Comparison of ENCODE assay signal across 8 cellular contexts in genomic region chr1:159098596-159098995, GRCh38. TPM values are rescaled to one million over a fixed set of nuclear protein-coding genes. Genes with fewer than 3 reads are reported as not detected.
"Had no signal": no experiment of that assay in that cellular context is flagged by ENCODE, and none has a peak within 500 bp of the region (broad histone marks: within the 10 kb centered on the region; RNA-seq: fewer than 3 reads in every experiment).

No MANE protein-coding gene starts in this region.

- H3K4me3 Mint-ChIP-seq: HFFc6, IgD-negative memory B cell had no signal

- H3K9me3 Mint-ChIP-seq: HFFc6, IgD-negative memory B cell had no signal

- H3K4me1 Mint-ChIP-seq: IgD-negative memory B cell had no signal

- ATAC-seq: HCT116, HepG2 had no signal

- H3K27ac Mint-ChIP-seq: HFFc6, IgD-negative memory B cell had no signal

- DNase-seq: GM23248, GOT3, H7, HFFc6, KBM-7 had no signal

RNA-seq across cellular contexts. Expression of gene AIM2, which starts 22.0 kb away (rescaled TPM):
- total RNA-seq: HepG2 had no signal
